ENCODE assay signal across 1 cellular context in genomic region chr2:42332575-42332974, GRCh38.
TF ChIP-seq lines count a peak whose summit lies in the region.

No MANE protein-coding gene starts in this region.

TF ChIP-seq in K562, 482 proteins besides CTCF, POLR2A, EP300 and RAD21:
- TF ChIP-seq RREB1 (CRISPR knock-in tag; IDR thresholded peaks at IDR 0.05) (no peak), ZBTB1 (CRISPR knock-in tag; IDR thresholded peaks at IDR 0.05; ENCODE audit: borderline replicate concordance, low read depth) (no peak), C11orf30 (IDR thresholded peaks at IDR 0.05; ENCODE audit: low read depth) (0 out of 2 replicates have a peak, but pooled peaks have one; percentile 4), U2AF2 (optimal IDR thresholded peaks at IDR 0.05; ENCODE audit: low read depth, low read length) (no peak), ZNF316 (IDR thresholded peaks at IDR 0.05) (peak; percentile 51)
- TF ChIP-seq, protein P1, sequence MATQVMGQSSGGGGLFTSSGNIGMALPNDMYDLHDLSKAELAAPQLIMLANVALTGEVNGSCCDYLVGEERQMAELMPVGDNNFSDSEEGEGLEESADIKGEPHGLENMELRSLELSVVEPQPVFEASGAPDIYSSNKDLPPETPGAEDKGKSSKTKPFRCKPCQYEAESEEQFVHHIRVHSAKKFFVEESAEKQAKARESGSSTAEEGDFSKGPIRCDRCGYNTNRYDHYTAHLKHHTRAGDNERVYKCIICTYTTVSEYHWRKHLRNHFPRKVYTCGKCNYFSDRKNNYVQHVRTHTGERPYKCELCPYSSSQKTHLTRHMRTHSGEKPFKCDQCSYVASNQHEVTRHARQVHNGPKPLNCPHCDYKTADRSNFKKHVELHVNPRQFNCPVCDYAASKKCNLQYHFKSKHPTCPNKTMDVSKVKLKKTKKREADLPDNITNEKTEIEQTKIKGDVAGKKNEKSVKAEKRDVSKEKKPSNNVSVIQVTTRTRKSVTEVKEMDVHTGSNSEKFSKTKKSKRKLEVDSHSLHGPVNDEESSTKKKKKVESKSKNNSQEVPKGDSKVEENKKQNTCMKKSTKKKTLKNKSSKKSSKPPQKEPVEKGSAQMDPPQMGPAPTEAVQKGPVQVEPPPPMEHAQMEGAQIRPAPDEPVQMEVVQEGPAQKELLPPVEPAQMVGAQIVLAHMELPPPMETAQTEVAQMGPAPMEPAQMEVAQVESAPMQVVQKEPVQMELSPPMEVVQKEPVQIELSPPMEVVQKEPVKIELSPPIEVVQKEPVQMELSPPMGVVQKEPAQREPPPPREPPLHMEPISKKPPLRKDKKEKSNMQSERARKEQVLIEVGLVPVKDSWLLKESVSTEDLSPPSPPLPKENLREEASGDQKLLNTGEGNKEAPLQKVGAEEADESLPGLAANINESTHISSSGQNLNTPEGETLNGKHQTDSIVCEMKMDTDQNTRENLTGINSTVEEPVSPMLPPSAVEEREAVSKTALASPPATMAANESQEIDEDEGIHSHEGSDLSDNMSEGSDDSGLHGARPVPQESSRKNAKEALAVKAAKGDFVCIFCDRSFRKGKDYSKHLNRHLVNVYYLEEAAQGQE (CRISPR knock-in tag; IDR thresholded peaks at IDR 0.05; ENCODE audit: low read depth), result no peak
- TF ChIP-seq, protein P2, sequence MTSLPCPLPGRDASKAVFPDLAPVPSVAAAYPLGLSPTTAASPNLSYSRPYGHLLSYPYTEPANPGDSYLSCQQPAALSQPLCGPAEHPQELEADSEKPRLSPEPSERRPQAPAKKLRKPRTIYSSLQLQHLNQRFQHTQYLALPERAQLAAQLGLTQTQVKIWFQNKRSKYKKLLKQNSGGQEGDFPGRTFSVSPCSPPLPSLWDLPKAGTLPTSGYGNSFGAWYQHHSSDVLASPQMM (CRISPR knock-in tag; IDR thresholded peaks at IDR 0.05), result no peak
